Comparison of ENCODE assay signal across 39 cellular contexts in genomic region chr12:14743061-14743460, GRCh38. TPM values are rescaled to one million over a fixed set of nuclear protein-coding genes. Genes with fewer than 3 reads are reported as not detected.
"Had no signal": no experiment of that assay in that cellular context is flagged by ENCODE, and none has a peak within 500 bp of the region (broad histone marks: within the 10 kb centered on the region; RNA-seq: fewer than 3 reads in every experiment).

No MANE protein-coding gene starts in this region.

- H3K9me3 ChIP-seq: adrenal gland, body of pancreas had no signal

- ATAC-seq: activated CD8-positive, alpha-beta T cell treated with anti-CD3 and anti-CD28 coated beads for 36 hours; activated naive CD4-positive, alpha-beta T cell treated with anti-CD3 and anti-CD28 coated beads, Interleukin-2, amount 50 U/mL, for 72 hours; activated T-cell treated with anti-CD3 and anti-CD28 coated beads, Interleukin-2, amount 50 U/mL, for 4 hours; activated T-cell treated with anti-CD3 and anti-CD28 coated beads, Interleukin-2, amount 50 U/mL, for 72 hours; activated T-helper 17 cell treated with anti-CD3 and anti-CD28 coated beads, Interleukin-2, amount 50 U/mL, for 72 hours; body of pancreas had no signal

- H3K36me3 ChIP-seq: adrenal gland, brain microvascular endothelial cell, breast epithelium had no signal

- DNase-seq: activated B cell treated with CpG ODN at 0.5 μM for 24 hours; activated CD4-positive, alpha-beta memory T cell treated with anti-CD3 and anti-CD28 coated beads for 36 hours; activated CD4-positive, alpha-beta T cell treated with anti-CD3 and anti-CD28 coated beads for 4 hours; activated CD4-positive, alpha-beta T cell treated with anti-CD3 and anti-CD28 coated beads, Interleukin-2, amount 10 ng/mL, durations not matched to agents 24 days and 14 days; activated CD4-positive, alpha-beta T cell treated with anti-CD3 and anti-CD28 coated beads, Interleukin-2, amount 50 U/mL, for 1 hour; activated CD4-positive, alpha-beta T cell treated with anti-CD3 and anti-CD28 coated beads, Interleukin-2, amount 50 U/mL, for 4 hours; activated CD4-positive, CD25-positive, alpha-beta regulatory T cell treated with anti-CD3 and anti-CD28 coated beads, Interleukin-2, amount 50 U/mL, for 72 hours; activated CD8-positive, alpha-beta memory T cell treated with anti-CD3 and anti-CD28 coated beads, Interleukin-2, amount 50 U/mL, for 4 hours; activated CD8-positive, alpha-beta T cell treated with anti-CD3 and anti-CD28 coated beads for 36 hours; activated effector memory CD4-positive, alpha-beta T cell treated with anti-CD3 and anti-CD28 coated beads, Interleukin-2, amount 50 U/mL, for 16 hours; activated gamma-delta T cell treated with Interleukin-2 at 50 U/mL for 16 hours; activated naive CD4-positive, alpha-beta T cell; activated naive CD4-positive, alpha-beta T cell treated with anti-CD3 and anti-CD28 coated beads for 36 hours; activated naive CD4-positive, alpha-beta T cell treated with anti-CD3 and anti-CD28 coated beads, Interleukin-2, amount 50 U/mL, for 16 hours; activated naive CD8-positive, alpha-beta T cell treated with anti-CD3 and anti-CD28 coated beads for 36 hours; activated T-cell treated with anti-CD3 and anti-CD28 coated beads for 4 hours; activated T-cell treated with anti-CD3 and anti-CD28 coated beads, Interleukin-2, amount 50 U/mL, for 1 hour; activated T-cell treated with anti-CD3 and anti-CD28 coated beads, Interleukin-2, amount 50 U/mL, for 4 hours; activated T-cell treated with anti-CD3 and anti-CD28 coated beads, Interleukin-2, amount 50 U/mL, for 72 hours; adrenal gland; amniotic stem cell; aorta; body of pancreas; brain microvascular endothelial cell; central memory CD4-positive, alpha-beta T cell; cerebellar nuclear complex; T-helper 1 cell; T-helper 2 cell; T-helper 9 cell had no signal

- H3K27me3 ChIP-seq: adrenal gland, body of pancreas, brain microvascular endothelial cell, breast epithelium had no signal

- H3K4me3 ChIP-seq: adrenal gland, body of pancreas, breast epithelium had no signal

- H3K27ac ChIP-seq: adrenal gland, body of pancreas, brain microvascular endothelial cell, breast epithelium, VCaP had no signal

- FAIRE-seq: astrocyte, TTC549 had no signal

- H3K4me1 ChIP-seq: breast epithelium had no signal

RNA-seq across cellular contexts. Expression of gene GUCY2C, which starts 46.7 kb away (rescaled TPM):
- total RNA-seq: activated CD4-positive, alpha-beta memory T cell treated with anti-CD3 and anti-CD28 coated beads for 36 hours; activated CD4-positive, alpha-beta T cell treated with anti-CD3 and anti-CD28 coated beads, Interleukin-2, amount 10 ng/mL, durations not matched to agents 24 days and 14 days; activated CD8-positive, alpha-beta memory T cell treated with anti-CD3 and anti-CD28 coated beads for 36 hours; activated CD8-positive, alpha-beta T cell treated with anti-CD3 and anti-CD28 coated beads for 36 hours; activated naive CD4-positive, alpha-beta T cell treated with anti-CD3 and anti-CD28 coated beads for 36 hours; activated naive CD4-positive, alpha-beta T cell treated with anti-CD3 and anti-CD28 coated beads, Interleukin-2, amount 50 U/mL, for 72 hours; activated naive CD8-positive, alpha-beta T cell treated with anti-CD3 and anti-CD28 coated beads for 36 hours; activated T-cell treated with anti-CD3 and anti-CD28 coated beads, Interleukin-2, amount 50 U/mL, for 4 hours; activated T-cell treated with anti-CD3 and anti-CD28 coated beads, Interleukin-2, amount 50 U/mL, for 72 hours; activated T-helper 1 cell treated with anti-CD3 and anti-CD28 coated beads, Interleukin-12 subunit alpha, Interleukin-12 subunit beta, Interleukin-2, Interleukin-4 antibody, amounts not matched to agents 30 ng/mL and 10 ng/mL and 1 ng/mL, durations not matched to agents 14 hours and 24 hours and 36 hours; activated T-helper 17 cell treated with anti-CD3 and anti-CD28 coated beads, Interleukin-2, amount 50 U/mL, for 72 hours; adrenal gland; aorta; body of pancreas; cardiac septum; chondrocyte had no signal
- polyA plus RNA-seq: adrenal gland had no signal
